ENCODE assay signal across 9 cellular contexts in the genomic region with DNA sequence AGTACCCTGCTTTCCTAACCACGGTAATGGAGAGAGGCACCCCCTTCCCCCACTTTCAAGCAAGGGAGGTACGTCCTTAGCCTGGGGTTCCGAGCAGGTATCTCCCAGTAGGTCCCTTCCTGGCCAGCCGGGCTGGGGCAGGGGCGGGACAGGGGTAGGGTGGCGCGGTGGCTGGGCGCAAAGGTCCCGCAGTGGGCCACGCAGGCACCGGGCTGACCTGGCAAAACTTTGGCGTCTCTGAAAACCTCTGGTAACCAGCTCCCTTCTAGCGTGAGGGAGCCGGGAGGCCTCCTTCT. TPM values are rescaled to one million over a fixed set of nuclear protein-coding genes. Genes with fewer than 3 reads are reported as not detected.
DNase-seq lines count a peak whose midpoint lies in the region; ATAC-seq, FAIRE-seq and TF ChIP-seq lines count a peak whose summit lies in the region.
"Had no signal": no experiment of that assay in that cellular context is flagged by ENCODE, and none has a peak within 500 bp of the region (broad histone marks: within the 10 kb centered on the region; RNA-seq: fewer than 3 reads in every experiment).

No MANE protein-coding gene starts in this region.

- H3K27ac ChIP-seq in GM23338 (ENCODE audit: low read depth) (no peak overlapping the region), astrocyte (ENCODE audit: low read depth, low read length) (no peak overlapping the region), iPS-18a (ENCODE audit: low read length) (no peak overlapping the region), skin epidermis (peak overlapping the region in 17 of 21 experiments; percentile 3 to 76 (median 53))

- H3K4me1 ChIP-seq in GM23338 (ENCODE audit: insufficient read depth) (peaks cover 4% of the 10 kb centered on the region; the same call in 1 of the 2 replicates), astrocyte (ENCODE audit: insufficient read depth, low read length) (peaks cover 8% of the 10 kb centered on the region), iPS-18a (ENCODE audit: control insufficient read depth, low read depth, low read length) (no peaks in the 10 kb centered on the region)

- H3K36me3 Mint-ChIP-seq in GM23338 (ENCODE audit: low read depth), result no peaks in the 10 kb centered on the region; the same call in 2 of the 3 replicates
- peaks cover 4% of the 10 kb centered on the region for H3K36me3 Mint-ChIP-seq in astrocyte (ENCODE audit: low read depth, unreplicated experiment)

- 0 out of 2 replicates have a peak, but pooled peaks cover 3% of the 10 kb centered on the region for H3K9me2 ChIP-seq in GM23338 (ENCODE audit: insufficient read depth)

- no peaks in the 10 kb centered on the region for H3K36me3 ChIP-seq in GM23338 (ENCODE audit: insufficient read depth)
- no peaks in the 10 kb centered on the region for H3K36me3 ChIP-seq in astrocyte (ENCODE audit: insufficient read depth, low read length)
- no peaks in the 10 kb centered on the region for H3K36me3 ChIP-seq in iPS-18a (ENCODE audit: control insufficient read depth, low read depth, low read length)

- no peak for ATAC-seq in GM23338
- ATAC-seq in HG02884 (IDR thresholded peaks at IDR 0.05; ENCODE audit: unreplicated experiment), result no peak
- ATAC-seq in GM21825 (IDR thresholded peaks at IDR 0.05; ENCODE audit: unreplicated experiment), result no peak

- H3F3A ChIP-seq in GM23338 (replicated peaks; ENCODE audit: low read depth), result no peaks in the 10 kb centered on the region

- H3K4me1 Mint-ChIP-seq in GM23338, result peaks cover 6% of the 10 kb centered on the region
- H3K4me1 Mint-ChIP-seq in astrocyte (ENCODE audit: low read depth, unreplicated experiment), result peaks cover 7% of the 10 kb centered on the region

- FAIRE-seq in astrocyte (lab: Jason Lieb, UNC), result no peak

- peak overlapping the region; percentile 38 for H3K9ac ChIP-seq in astrocyte (ENCODE audit: low read length)
- H3K9ac ChIP-seq in iPS-18a (ENCODE audit: low read length), result no peak overlapping the region

- H2AFZ ChIP-seq in GM23338 (peak overlapping the region; percentile 94), astrocyte (ENCODE audit: low read depth, low read length) (peak overlapping the region; percentile 97)

- H3K27me3 ChIP-seq in GM23338 (ENCODE audit: insufficient read depth) (peaks cover 39% of the 10 kb centered on the region), astrocyte (ENCODE audit: insufficient read depth, low read length) (peaks cover 21% of the 10 kb centered on the region), iPS-18a (ENCODE audit: control insufficient read depth, insufficient read depth, low read length) (peaks cover 34% of the 10 kb centered on the region)

- peak overlapping the region; percentile 90 for H3K4me2 ChIP-seq in GM23338
- H3K4me2 ChIP-seq in astrocyte (ENCODE audit: low read length), result peak overlapping the region; percentile 87

- H3K79me2 ChIP-seq in GM23338 (replicated peaks; ENCODE audit: insufficient read depth) (no peaks in the 10 kb centered on the region), astrocyte (ENCODE audit: insufficient read depth, low read length) (no peaks in the 10 kb centered on the region)

- H3K27me3 Mint-ChIP-seq in GM23338 (ENCODE audit: insufficient read depth, low read depth, poor library complexity), result peaks cover 35% of the 10 kb centered on the region
- H3K27me3 Mint-ChIP-seq in astrocyte (ENCODE audit: low read depth, unreplicated experiment), result peaks cover 67% of the 10 kb centered on the region

- no peaks in the 10 kb centered on the region for H3K9me3 ChIP-seq in astrocyte (ENCODE audit: insufficient read depth, low read depth, low read length)
- no peaks in the 10 kb centered on the region for H3K9me3 ChIP-seq in iPS-18a (ENCODE audit: control insufficient read depth, low read depth, low read length)

- no peaks in the 10 kb centered on the region; the same call in 2 of the 3 replicates for H3K9me3 Mint-ChIP-seq in GM23338
- peaks cover 4% of the 10 kb centered on the region for H3K9me3 Mint-ChIP-seq in astrocyte (ENCODE audit: unreplicated experiment)

- TF ChIP-seq CTCF in GM23338 (conservative IDR thresholded peaks at IDR 0.05; ENCODE audit: low read depth in 2 of 2) (no peak), astrocyte (IDR thresholded peaks at IDR 0.05; ENCODE audit: insufficient read depth, low read depth, low read length) (no peak)

- H3K4me3 ChIP-seq in GM23338, result peak overlapping the region; percentile 70
- peak overlapping the region; percentile 58 for H3K4me3 ChIP-seq in astrocyte (ENCODE audit: insufficient read depth, low read depth, low read length)
- peak overlapping the region; percentile 60 for H3K4me3 ChIP-seq in iPS-18a (ENCODE audit: low read length)
- peak overlapping the region; percentile 34 to 52 (median 43) for H3K4me3 ChIP-seq in skin epidermis

- DNase-seq in GM23338 (ENCODE audit: low spot score) (no peak), astrocyte (ENCODE audit: low read depth) (no peak)
- DNase-seq in stimulated activated CD4-positive, alpha-beta T cell treated with anti-CD3 and anti-CD28 coated beads, Interleukin-4, amount 100 ng/mL, for 24 hours, result no peak
- no peak for DNase-seq in activated CD8-positive, alpha-beta memory T cell treated with anti-CD3 and anti-CD28 coated beads, Interleukin-2, amount 50 U/mL, for 4 hours
- DNase-seq: NCI-H1092 treated with DMSO at 0.1 percent for 48 hours had no signal

- peak overlapping the region; percentile 79 for H3K4me3 Mint-ChIP-seq in GM23338
- no peak overlapping the region for H3K4me3 Mint-ChIP-seq in astrocyte (ENCODE audit: unreplicated experiment)

- H3K27ac Mint-ChIP-seq in GM23338 (no peak overlapping the region), astrocyte (ENCODE audit: unreplicated experiment) (no peak overlapping the region)

- H4K20me1 ChIP-seq in GM23338 (replicated peaks; ENCODE audit: insufficient read depth) (no peaks in the 10 kb centered on the region), astrocyte (ENCODE audit: insufficient read depth, low read length) (no peaks in the 10 kb centered on the region)

TF ChIP-seq in GM23338, 12 proteins besides CTCF, POLR2A, EP300 and RAD21:
- TF ChIP-seq NANOG (IDR thresholded peaks at IDR 0.05; ENCODE audit: borderline replicate concordance), result no peak
- TF ChIP-seq, protein P1, sequence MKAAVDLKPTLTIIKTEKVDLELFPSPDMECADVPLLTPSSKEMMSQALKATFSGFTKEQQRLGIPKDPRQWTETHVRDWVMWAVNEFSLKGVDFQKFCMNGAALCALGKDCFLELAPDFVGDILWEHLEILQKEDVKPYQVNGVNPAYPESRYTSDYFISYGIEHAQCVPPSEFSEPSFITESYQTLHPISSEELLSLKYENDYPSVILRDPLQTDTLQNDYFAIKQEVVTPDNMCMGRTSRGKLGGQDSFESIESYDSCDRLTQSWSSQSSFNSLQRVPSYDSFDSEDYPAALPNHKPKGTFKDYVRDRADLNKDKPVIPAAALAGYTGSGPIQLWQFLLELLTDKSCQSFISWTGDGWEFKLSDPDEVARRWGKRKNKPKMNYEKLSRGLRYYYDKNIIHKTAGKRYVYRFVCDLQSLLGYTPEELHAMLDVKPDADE (IDR thresholded peaks at IDR 0.05), result no peak
- TF ChIP-seq STAT1 (IDR thresholded peaks at IDR 0.05; ENCODE audit: unreplicated experiment), result no peak
- no peak for TF ChIP-seq POLR2AphosphoS5 (IDR thresholded peaks at IDR 0.05; ENCODE audit: low read depth)
- no peak for TF ChIP-seq JUNB (IDR thresholded peaks at IDR 0.05; ENCODE audit: unreplicated experiment)
TF ChIP-seq in GM23338: peak in this region for 0.

RNA-seq across cellular contexts. Expression of gene P2RY2, which starts 0.3 kb away (rescaled TPM):
- total RNA-seq in GM23338 (2014; rRNA removed; shearing (Covaris generic)), result 0.85 and 1.6 TPM in 2 replicates
- 0.40 and 0.63 TPM in 2 replicates for polyA plus RNA-seq in GM23338 (2016; fragmentation: Nextera tagmentation; extraction: Ambion mirVana)
- 0.12 and 0.30 TPM in 2 replicates for total RNA-seq in astrocyte

RNA-seq across cellular contexts. Expression of gene P2RY6, which starts 54.4 kb away (rescaled TPM):
- not detected in 2 replicates for total RNA-seq in GM23338 (2014; rRNA removed; shearing (Covaris generic))
- polyA plus RNA-seq in GM23338 (2016; fragmentation: Nextera tagmentation; extraction: Ambion mirVana), result 0.40 TPM in 1 of 2 replicates, not detected in the other
- total RNA-seq in astrocyte, result 0.14 and 0.75 TPM in 2 replicates

Comparison
In these comparisons a context has a peak if more than half of its experiments do, and no peak if none do; other contexts are left out.
1. H3K27ac ChIP-seq: peak in skin epidermis (17 of 21); none in GM23338 (single experiment), astrocyte (single experiment) and iPS-18a (single experiment).
2. Peak in every context shown above with its lines, with median percentiles within 50 percentile points of each other: H3K4me3 ChIP-seq.